Comparison of ENCODE assay signal across 9 cellular contexts in the genomic region with DNA sequence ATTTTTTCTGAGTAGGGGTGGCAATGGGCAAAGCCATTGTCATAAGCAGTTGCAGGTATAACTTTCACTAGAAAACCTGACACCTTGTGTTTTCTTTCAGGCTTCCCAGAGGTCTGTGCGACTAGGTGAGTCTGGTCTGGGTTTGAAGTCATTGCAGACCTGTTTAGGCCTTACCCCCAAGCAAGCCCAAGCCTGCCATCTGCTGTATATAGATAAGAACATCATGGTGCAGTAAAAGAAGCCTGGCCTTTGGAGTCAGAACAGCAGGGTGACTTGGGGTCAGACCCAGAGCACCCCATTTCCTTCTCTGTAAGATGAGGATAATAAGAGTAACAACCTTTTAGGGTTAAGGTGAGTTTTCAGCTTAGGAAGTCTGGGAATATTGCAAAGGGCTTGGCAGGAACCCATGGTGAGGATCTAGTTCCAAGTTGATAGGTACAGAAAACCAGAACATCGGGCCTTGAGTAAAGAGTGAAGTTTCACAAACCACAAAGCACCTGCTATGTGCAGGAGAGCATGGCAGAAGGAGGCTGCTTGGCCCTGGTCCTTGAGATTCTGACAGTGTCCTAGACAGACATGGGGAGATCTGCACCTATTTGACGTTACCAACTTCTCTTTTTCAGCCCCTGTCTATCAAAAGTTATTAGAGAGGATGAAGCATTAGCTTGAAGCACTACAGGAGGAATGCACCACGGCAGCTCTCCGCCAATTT. TPM values are rescaled to one million over a fixed set of nuclear protein-coding genes. Genes with fewer than 3 reads are reported as not detected.
A peak's percentile ranks its signal among the peaks of the same experiment; 100 is the strongest.
DNase-seq lines count a peak whose midpoint lies in the region; ATAC-seq and TF ChIP-seq lines count a peak whose summit lies in the region.
"Had no signal": no experiment of that assay in that cellular context is flagged by ENCODE, and none has a peak within 500 bp of the region (broad histone marks: within the 10 kb centered on the region; RNA-seq: fewer than 3 reads in every experiment).

No MANE protein-coding gene starts in this region.

- no peaks in the 10 kb centered on the region for H3K27me3 ChIP-seq in kidney epithelial cell (ENCODE audit: control insufficient read depth, insufficient read depth, low read length)
- H3K27me3 ChIP-seq in neuronal stem cell (ENCODE audit: control insufficient read depth in 3 of 3, insufficient read depth in 3 of 3, low read depth in 1 of 3, low read length in 3 of 3): no peaks in the 10 kb centered on the region

- no peak overlapping the region for H2BK12ac ChIP-seq in neuronal stem cell (ENCODE audit: low read length)

- peaks cover 6% of the 10 kb centered on the region for H3K36me3 ChIP-seq in kidney epithelial cell (ENCODE audit: control insufficient read depth, insufficient read depth, low read length)
- no peaks in the 10 kb centered on the region for H3K36me3 ChIP-seq in neuronal stem cell (replicated peaks in 1 of 2; ENCODE audit: control insufficient read depth in 2 of 2, insufficient read depth in 2 of 2, low read length in 2 of 2)

- H3K4me1 Mint-ChIP-seq in WTC11: peaks cover 9% of the 10 kb centered on the region

- no peaks in the 10 kb centered on the region for H3K79me1 ChIP-seq in neuronal stem cell (ENCODE audit: low read depth, low read length)

- no peak overlapping the region for H3K4ac ChIP-seq in neuronal stem cell (ENCODE audit: low read length)

- no peak overlapping the region for H3K27ac Mint-ChIP-seq in WTC11

- H2BK120ac ChIP-seq in neuronal stem cell (ENCODE audit: low read depth, low read length): no peak overlapping the region

- H3K14ac ChIP-seq in neuronal stem cell (ENCODE audit: low read length): no peak overlapping the region

- ATAC-seq in GM21515 (IDR thresholded peaks at IDR 0.05; ENCODE audit: unreplicated experiment) (peak; percentile 84), WTC11 (peak; percentile 81)

- H3K9ac ChIP-seq in neuronal stem cell (ENCODE audit: low read depth, low read length, poor library complexity): no peak overlapping the region

- no peak overlapping the region for H3K4me3 ChIP-seq in kidney epithelial cell (ENCODE audit: low read depth, low read length)
- H3K4me3 ChIP-seq in neuronal stem cell (ENCODE audit: low read length in 2 of 2): no peak overlapping the region

- H2AFZ ChIP-seq in neuronal stem cell (ENCODE audit: low read length): no peak overlapping the region

- no peak overlapping the region for H4K8ac ChIP-seq in neuronal stem cell (ENCODE audit: low read depth, low read length)

- H2BK15ac ChIP-seq in neuronal stem cell (ENCODE audit: low read length): no peak overlapping the region

- CTCF ChIA-PET in WTC11 (lab: Charles Lee): interaction anchor here (1.0 to 2.5 kb wide), 4 partner anchors 16 to 85 kb away, joined by 3 to 11 read pairs (median 6); no protein-coding TSS in a partner anchor

- H3K9me3 Mint-ChIP-seq in WTC11: no peaks in the 10 kb centered on the region
- H3K9me3 Mint-ChIP-seq: dendritic cell treated with granulocyte-macrophage colony-stimulating factor and Interleukin-4, amounts not matched to agents 40 ng/mL and 50 ng/mL, for 4 days had no signal

- no peak overlapping the region for H3K23ac ChIP-seq in neuronal stem cell (ENCODE audit: low read depth, low read length, poor library complexity)

- 0 out of 2 replicates have a peak, but pooled peaks have one; percentile 17 for TF ChIP-seq CTCF in WTC11 (IDR thresholded peaks at IDR 0.05)
- peak; percentile 32 for TF ChIP-seq CTCF in kidney epithelial cell (IDR thresholded peaks at IDR 0.05; ENCODE audit: insufficient read depth, low read length, poor library complexity, severe bottlenecking)

- no peak overlapping the region for H4K91ac ChIP-seq in neuronal stem cell (ENCODE audit: low read depth, low read length, poor library complexity)

- no peaks in the 10 kb centered on the region for H3K36me3 Mint-ChIP-seq in WTC11

- H2AK5ac ChIP-seq in neuronal stem cell (ENCODE audit: low read depth, low read length): no peak overlapping the region

- no CpG with 5 or more reads among the region's 5 CpGs for WGBS in neuronal stem cell (ENCODE audit: extremely low coverage in 2 of 2, insufficient read length in 2 of 2, insufficient replicate concordance in 1 of 2), 2 donors

- H3K4me3 Mint-ChIP-seq in WTC11: no peak overlapping the region
- H3K4me3 Mint-ChIP-seq: dendritic cell treated with granulocyte-macrophage colony-stimulating factor and Interleukin-4, amounts not matched to agents 40 ng/mL and 50 ng/mL, for 4 days had no signal

- H3K4me1 ChIP-seq in neuronal stem cell (ENCODE audit: control insufficient read depth in 2 of 2, insufficient read depth in 1 of 2, low read depth in 1 of 2, low read length in 2 of 2): peaks cover 0 to 7% of the 10 kb centered on the region in 2 donors

- no peaks in the 10 kb centered on the region for H3K27me3 Mint-ChIP-seq in WTC11 (ENCODE audit: low read depth)
- H3K27me3 Mint-ChIP-seq: dendritic cell treated with granulocyte-macrophage colony-stimulating factor and Interleukin-4, amounts not matched to agents 40 ng/mL and 50 ng/mL, for 4 days had no signal

- no peak overlapping the region for H2BK5ac ChIP-seq in neuronal stem cell (ENCODE audit: low read length)

- no peak overlapping the region for H3K4me2 ChIP-seq in neuronal stem cell (ENCODE audit: insufficient read depth, low read length, poor library complexity, severe bottlenecking)

- H3K9me3 ChIP-seq in neuronal stem cell (replicated peaks in 1 of 2; ENCODE audit: control insufficient read depth in 2 of 2, insufficient read depth in 1 of 2, low read depth in 1 of 2, low read length in 2 of 2): no peaks in the 10 kb centered on the region

- no peak overlapping the region for H3K18ac ChIP-seq in neuronal stem cell (ENCODE audit: low read length)

- POLR2A ChIA-PET in WTC11 (lab: Charles Lee): no interaction called here

- H3K27ac ChIP-seq in neuronal stem cell (replicated peaks; ENCODE audit: low read length): no peak overlapping the region

- DNase-seq in activated CD8-positive, alpha-beta memory T cell treated with anti-CD3 and anti-CD28 coated beads for 24 hours: peak; percentile 32
- DNase-seq in activated CD8-positive, alpha-beta memory T cell treated with anti-CD3 and anti-CD28 coated beads, Interleukin-2, amount 50 U/mL, for 4 hours: no peak
- peak; percentile 46 for DNase-seq in LHCN-M2 (ENCODE audit: low read depth)
- DNase-seq in WTC11 (ENCODE audit: low spot score): peak; percentile 34
- DNase-seq in kidney epithelial cell (ENCODE audit: low read depth): no peak
- DNase-seq in HPDE6-E6E7 (ENCODE audit: extremely low spot score): no peak
- DNase-seq in neuronal stem cell (ENCODE audit: low spot score): no peak

TF ChIP-seq in WTC11, 78 proteins besides CTCF, POLR2A, EP300 and RAD21 (continues in another document):
- TF ChIP-seq, protein P1, sequence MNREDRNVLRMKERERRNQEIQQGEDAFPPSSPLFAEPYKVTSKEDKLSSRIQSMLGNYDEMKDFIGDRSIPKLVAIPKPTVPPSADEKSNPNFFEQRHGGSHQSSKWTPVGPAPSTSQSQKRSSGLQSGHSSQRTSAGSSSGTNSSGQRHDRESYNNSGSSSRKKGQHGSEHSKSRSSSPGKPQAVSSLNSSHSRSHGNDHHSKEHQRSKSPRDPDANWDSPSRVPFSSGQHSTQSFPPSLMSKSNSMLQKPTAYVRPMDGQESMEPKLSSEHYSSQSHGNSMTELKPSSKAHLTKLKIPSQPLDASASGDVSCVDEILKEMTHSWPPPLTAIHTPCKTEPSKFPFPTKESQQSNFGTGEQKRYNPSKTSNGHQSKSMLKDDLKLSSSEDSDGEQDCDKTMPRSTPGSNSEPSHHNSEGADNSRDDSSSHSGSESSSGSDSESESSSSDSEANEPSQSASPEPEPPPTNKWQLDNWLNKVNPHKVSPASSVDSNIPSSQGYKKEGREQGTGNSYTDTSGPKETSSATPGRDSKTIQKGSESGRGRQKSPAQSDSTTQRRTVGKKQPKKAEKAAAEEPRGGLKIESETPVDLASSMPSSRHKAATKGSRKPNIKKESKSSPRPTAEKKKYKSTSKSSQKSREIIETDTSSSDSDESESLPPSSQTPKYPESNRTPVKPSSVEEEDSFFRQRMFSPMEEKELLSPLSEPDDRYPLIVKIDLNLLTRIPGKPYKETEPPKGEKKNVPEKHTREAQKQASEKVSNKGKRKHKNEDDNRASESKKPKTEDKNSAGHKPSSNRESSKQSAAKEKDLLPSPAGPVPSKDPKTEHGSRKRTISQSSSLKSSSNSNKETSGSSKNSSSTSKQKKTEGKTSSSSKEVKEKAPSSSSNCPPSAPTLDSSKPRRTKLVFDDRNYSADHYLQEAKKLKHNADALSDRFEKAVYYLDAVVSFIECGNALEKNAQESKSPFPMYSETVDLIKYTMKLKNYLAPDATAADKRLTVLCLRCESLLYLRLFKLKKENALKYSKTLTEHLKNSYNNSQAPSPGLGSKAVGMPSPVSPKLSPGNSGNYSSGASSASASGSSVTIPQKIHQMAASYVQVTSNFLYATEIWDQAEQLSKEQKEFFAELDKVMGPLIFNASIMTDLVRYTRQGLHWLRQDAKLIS (CRISPR knock-in tag; IDR thresholded peaks at IDR 0.05; ENCODE audit: borderline replicate concordance): no peak
- TF ChIP-seq TEAD4 (CRISPR knock-in tag; IDR thresholded peaks at IDR 0.05): no peak
- no peak for TF ChIP-seq ZBTB21 (CRISPR knock-in tag; IDR thresholded peaks at IDR 0.05; ENCODE audit: borderline replicate concordance)
- TF ChIP-seq ETV6 (CRISPR knock-in tag; IDR thresholded peaks at IDR 0.05): no peak
- TF ChIP-seq SP1 (CRISPR knock-in tag; conservative IDR thresholded peaks at IDR 0.05): no peak
- TF ChIP-seq, protein P2, sequence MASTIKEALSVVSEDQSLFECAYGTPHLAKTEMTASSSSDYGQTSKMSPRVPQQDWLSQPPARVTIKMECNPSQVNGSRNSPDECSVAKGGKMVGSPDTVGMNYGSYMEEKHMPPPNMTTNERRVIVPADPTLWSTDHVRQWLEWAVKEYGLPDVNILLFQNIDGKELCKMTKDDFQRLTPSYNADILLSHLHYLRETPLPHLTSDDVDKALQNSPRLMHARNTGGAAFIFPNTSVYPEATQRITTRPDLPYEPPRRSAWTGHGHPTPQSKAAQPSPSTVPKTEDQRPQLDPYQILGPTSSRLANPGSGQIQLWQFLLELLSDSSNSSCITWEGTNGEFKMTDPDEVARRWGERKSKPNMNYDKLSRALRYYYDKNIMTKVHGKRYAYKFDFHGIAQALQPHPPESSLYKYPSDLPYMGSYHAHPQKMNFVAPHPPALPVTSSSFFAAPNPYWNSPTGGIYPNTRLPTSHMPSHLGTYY (CRISPR knock-in tag; IDR thresholded peaks at IDR 0.05): no peak
- no peak for TF ChIP-seq NR1H2 (CRISPR knock-in tag; IDR thresholded peaks at IDR 0.05)
- TF ChIP-seq TP53 (CRISPR knock-in tag; IDR thresholded peaks at IDR 0.05): no peak

RNA-seq across cellular contexts. Expression of gene TGFBI, which starts 33.9 kb away (rescaled TPM):
- total RNA-seq in LHCN-M2 (2014; rRNA removed): 2,144 and 3,512 TPM in 2 replicates
- polyA plus RNA-seq in LHCN-M2 (2012): 1,513 TPM
- 7.2 to 9.1 TPM (median 7.8 TPM) in 3 replicates for total RNA-seq in WTC11 (2021)
- 443 and 453 TPM in 2 replicates for total RNA-seq in kidney epithelial cell
- 6.5 TPM for polyA plus RNA-seq in neuronal stem cell (2013, experiment 1 of 2)
- polyA plus RNA-seq in neuronal stem cell (2013, experiment 2 of 2): 6.3 TPM

Comparison
In these comparisons a context has a peak if more than half of its experiments do, and no peak if none do; other contexts are left out.
1. DNase-seq: peak in activated CD8-positive, alpha-beta memory T cell treated with anti-CD3 and anti-CD28 coated beads for 24 hours (single experiment), LHCN-M2 (single experiment) and WTC11 (single experiment); none in activated CD8-positive, alpha-beta memory T cell treated with anti-CD3 and anti-CD28 coated beads, Interleukin-2, amount 50 U/mL, for 4 hours (single experiment), kidney epithelial cell (single experiment), HPDE6-E6E7 (single experiment) and neuronal stem cell (single experiment).
2. RNA of gene TGFBI, which starts 33.9 kb away (total RNA-seq): 2,144 to 3,512 TPM in LHCN-M2 and 443 to 453 TPM in kidney epithelial cell; 7.2 to 9.1 TPM in WTC11; every median in the first group is over 10 times any median in the second.